In the genomic region with DNA sequence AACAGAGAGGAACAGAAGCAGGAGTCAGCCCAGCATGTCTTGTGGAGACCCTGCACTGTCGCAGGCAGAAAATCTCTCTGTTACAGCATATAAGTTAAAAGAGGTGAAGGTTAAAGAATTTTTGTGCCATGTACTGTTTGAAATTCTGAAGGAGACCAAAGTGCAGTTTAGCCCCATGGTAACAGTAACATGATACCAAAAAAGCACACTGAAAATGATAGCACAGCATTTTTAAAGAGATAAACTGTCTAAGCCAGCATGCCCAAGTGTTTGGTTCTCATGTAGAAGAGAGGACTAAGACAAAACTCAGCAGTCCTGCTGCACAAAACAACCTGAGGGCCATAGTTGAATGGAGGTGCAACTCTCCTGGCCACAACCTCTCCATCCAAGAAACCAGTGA, we compare ENCODE assay signal across 18 cellular contexts. TPM values are rescaled to one million over a fixed set of nuclear protein-coding genes. Genes with fewer than 3 reads are reported as not detected.
DNase-seq lines count a peak whose midpoint lies in the region; TF ChIP-seq lines count a peak whose summit lies in the region.
"Had no signal": no experiment of that assay in that cellular context is flagged by ENCODE, and none has a peak within 500 bp of the region (broad histone marks: within the 10 kb centered on the region; RNA-seq: fewer than 3 reads in every experiment).

No MANE protein-coding gene starts in this region.

- peak overlapping the region; percentile 46 for H3K27ac Mint-ChIP-seq in progenitor cell of endocrine pancreas
- H3K27ac Mint-ChIP-seq: CD8-positive, alpha-beta T cell had no signal

- no peak overlapping the region for H4K8ac ChIP-seq in mesendoderm (ENCODE audit: low read depth, low read length)

- no peaks in the 10 kb centered on the region for H3K36me3 ChIP-seq in KMS-11 (ENCODE audit: insufficient read depth)
- H3K36me3 ChIP-seq in mesendoderm (ENCODE audit: control insufficient read depth, insufficient read depth, low read length), result no peaks in the 10 kb centered on the region
- H3K36me3 ChIP-seq: BE2C had no signal

- no peaks in the 10 kb centered on the region for H4K20me1 ChIP-seq in KMS-11 (ENCODE audit: insufficient read depth)

- no CpG with 5 or more reads among the region's 1 CpG for WGBS in mesendoderm (ENCODE audit: extremely low coverage, insufficient coverage, low lambda C conversion rate)

- H3K4me2 ChIP-seq in KMS-11 (peak overlapping the region; percentile 46), mesendoderm (ENCODE audit: low read length) (no peak overlapping the region)
- H3K4me2 ChIP-seq: A549 had no signal

- TF ChIP-seq CTCF in KMS-11 (conservative IDR thresholded peaks at IDR 0.05; ENCODE audit: low read depth, low read length) (no peak), progenitor cell of endocrine pancreas (IDR thresholded peaks at IDR 0.05; ENCODE audit: unreplicated experiment) (no peak)

- H3K9ac ChIP-seq in KMS-11 (no peak overlapping the region), mesendoderm (ENCODE audit: low read length) (no peak overlapping the region)
- H3K9ac ChIP-seq: GM23248 had no signal

- no peak overlapping the region for H2BK5ac ChIP-seq in mesendoderm (ENCODE audit: low read length)

- no peaks in the 10 kb centered on the region for H3K27me3 Mint-ChIP-seq in progenitor cell of endocrine pancreas

- no peak overlapping the region for H2AK5ac ChIP-seq in mesendoderm (ENCODE audit: low read length)

- peaks cover 4% of the 10 kb centered on the region for H3K9me3 Mint-ChIP-seq in progenitor cell of endocrine pancreas (ENCODE audit: low read depth)

- H2AFZ ChIP-seq in KMS-11 (ENCODE audit: low read depth), result peak overlapping the region; percentile 55; the same call in 1 of the 2 replicates
- H2AFZ ChIP-seq: GM23248 had no signal

- no peaks in the 10 kb centered on the region for H3K36me3 Mint-ChIP-seq in progenitor cell of endocrine pancreas (ENCODE audit: insufficient read depth)
- H3K36me3 Mint-ChIP-seq: CD8-positive, alpha-beta T cell had no signal

- H3K27me3 ChIP-seq in KMS-11 (ENCODE audit: insufficient read depth, low read depth) (no peaks in the 10 kb centered on the region), mesendoderm (ENCODE audit: insufficient read depth, low read length, poor library complexity) (no peaks in the 10 kb centered on the region)
- H3K27me3 ChIP-seq: BE2C had no signal

- H3K4me3 Mint-ChIP-seq in progenitor cell of endocrine pancreas (ENCODE audit: low read depth), result no peak overlapping the region
- H3K4me3 Mint-ChIP-seq: CD8-positive, alpha-beta T cell had no signal

- H3K4ac ChIP-seq in mesendoderm (ENCODE audit: low read depth, low read length), result no peak overlapping the region

- no peak overlapping the region for H3K23ac ChIP-seq in mesendoderm (ENCODE audit: low read length)

- no peak overlapping the region for H3K56ac ChIP-seq in mesendoderm (ENCODE audit: low read length)

- H2BK120ac ChIP-seq in mesendoderm (ENCODE audit: low read depth, low read length), result no peak overlapping the region

- no peaks in the 10 kb centered on the region for H3K79me2 ChIP-seq in KMS-11 (ENCODE audit: insufficient read depth, low read depth)
- no peaks in the 10 kb centered on the region for H3K79me2 ChIP-seq in mesendoderm (ENCODE audit: control insufficient read depth, insufficient read depth, low read length)

- no peak overlapping the region for H3K18ac ChIP-seq in mesendoderm (ENCODE audit: low read length)

- H4K5ac ChIP-seq in mesendoderm (ENCODE audit: low read length), result no peak overlapping the region

- H3K4me3 ChIP-seq in KMS-11 (IDR thresholded peaks at IDR 0.05; ENCODE audit: insufficient read depth, low read depth, low read length) (no peak overlapping the region), mesendoderm (ENCODE audit: low read length) (no peak overlapping the region)
- H3K4me3 ChIP-seq: A549, GM12878, GM23248 had no signal

- H3K27ac ChIP-seq in KMS-11 (peak overlapping the region; percentile 37; the same call in 1 of the 2 replicates), mesendoderm (ENCODE audit: low read depth, low read length) (no peak overlapping the region)
- H3K27ac ChIP-seq: A549, C4-2B, GM23248 had no signal

- DNase-seq in NCI-H748 (lab: John Stamatoyannopoulos, UW; ENCODE audit: unreplicated experiment), result peak; percentile 6
- no peak for DNase-seq in NCI-H748 treated with DMSO at 0.1 percent for 48 hours (lab: John Stamatoyannopoulos, UW)
- DNase-seq in RPMI8226, result peak; percentile 6
- no peak for DNase-seq in progenitor cell of endocrine pancreas (ENCODE audit: low spot score, unreplicated experiment)
- DNase-seq in NCI-H2107 treated with DMSO at 0.1 percent for 48 hours (lab: John Stamatoyannopoulos, UW; ENCODE audit: unreplicated experiment), result no peak
- no peak for DNase-seq in mesendoderm
- DNase-seq: BE2C; CD8-positive, alpha-beta T cell; COR-L47; DMS79; GM23248; H7 had no signal

- no peak overlapping the region for H2BK15ac ChIP-seq in mesendoderm (replicated peaks; ENCODE audit: low read depth)

- H3K79me1 ChIP-seq in mesendoderm (ENCODE audit: low read length), result no peaks in the 10 kb centered on the region

- H3K4me1 ChIP-seq in KMS-11 (ENCODE audit: low read depth, poor library complexity, severe bottlenecking) (peaks cover 28% of the 10 kb centered on the region), mesendoderm (ENCODE audit: control insufficient read depth, low read depth, low read length) (no peaks in the 10 kb centered on the region)
- H3K4me1 ChIP-seq: A549, BE2C had no signal

- peaks cover 26% of the 10 kb centered on the region for H3K4me1 Mint-ChIP-seq in progenitor cell of endocrine pancreas (ENCODE audit: low read depth)

RNA-seq across cellular contexts. Expression of a gene that starts 41.9 kb away (rescaled TPM):
- total RNA-seq in progenitor cell of endocrine pancreas, result 6.4 and 7.4 TPM in 2 replicates
- 2.4 TPM for polyA plus RNA-seq in mesendoderm (2013, experiment 1 of 2)
- 2.7 TPM for polyA plus RNA-seq in mesendoderm (2013, experiment 2 of 2)
- total RNA-seq: CD8-positive, alpha-beta T cell; G401; GM23248; HT1080 had no signal

Comparison
In these comparisons a context has a peak if more than half of its experiments do, and no peak if none do; other contexts are left out.
1. DNase-seq: peak in NCI-H748 (single experiment) and RPMI8226 (single experiment); none in NCI-H748 treated with DMSO at 0.1 percent for 48 hours (single experiment), progenitor cell of endocrine pancreas (single experiment), NCI-H2107 treated with DMSO at 0.1 percent for 48 hours (single experiment) and mesendoderm (single experiment).